9 cellular contexts compared by ENCODE assay signal in the genomic region with DNA sequence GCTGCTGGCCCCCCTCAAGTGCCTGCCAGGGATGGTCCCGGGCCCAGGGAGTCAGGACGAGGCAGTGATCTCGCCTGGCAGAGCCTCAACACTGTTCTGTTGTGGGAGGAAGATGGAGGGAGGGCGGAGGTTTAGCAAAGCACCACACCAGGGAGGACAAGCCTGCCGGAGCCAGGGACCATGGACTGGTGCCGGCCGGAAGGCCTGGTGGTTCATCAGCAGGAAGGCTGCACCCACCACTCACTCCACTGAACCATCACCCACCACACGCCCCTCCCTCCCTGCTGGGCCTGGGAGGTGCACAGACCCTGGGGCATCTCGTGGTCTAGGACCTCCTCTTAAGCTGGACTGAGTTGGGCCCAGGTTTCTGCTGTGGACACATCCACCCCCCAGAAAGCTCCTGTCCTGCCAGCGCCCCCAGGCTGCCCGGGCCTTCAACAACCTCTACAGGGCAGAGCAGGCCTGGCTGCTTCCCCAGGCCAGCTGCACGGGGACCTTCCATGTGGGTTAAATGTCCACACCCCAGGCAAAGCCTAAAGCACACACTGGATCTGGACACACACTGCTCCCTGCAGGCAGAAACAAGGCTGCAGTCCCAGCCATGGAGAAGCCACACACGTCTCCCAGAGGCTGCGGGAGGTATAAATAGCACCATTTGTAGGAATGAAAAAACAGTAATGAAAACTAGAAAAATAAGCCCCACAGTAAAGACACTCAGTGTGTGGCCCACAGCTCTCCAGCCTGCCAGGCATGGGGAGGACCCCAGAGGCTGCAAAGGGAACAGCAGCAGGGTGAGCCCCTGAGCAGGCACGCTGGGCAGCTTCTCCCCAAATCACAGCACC. TPM values are rescaled to one million over a fixed set of nuclear protein-coding genes. Genes with fewer than 3 reads are reported as not detected.
A peak's percentile ranks its signal among the peaks of the same experiment; 100 is the strongest.
DNase-seq lines count a peak whose midpoint lies in the region; ATAC-seq and TF ChIP-seq lines count a peak whose summit lies in the region.
"Had no signal": no experiment of that assay in that cellular context is flagged by ENCODE, and none has a peak within 500 bp of the region (broad histone marks: within the 10 kb centered on the region; RNA-seq: fewer than 3 reads in every experiment).

No MANE protein-coding gene starts in this region.

- no peaks in the 10 kb centered on the region for H3K9me3 ChIP-seq in HUES64 (ENCODE audit: insufficient read depth, low read depth, low read length)

- peak; percentile 65 for TF ChIP-seq CTCF in astrocyte of the spinal cord (IDR thresholded peaks at IDR 0.05; ENCODE audit: low read depth, low read length)

- 87% methylated on average over 15 of the region's 15 CpGs for WGBS in HUES64

- H3K36me3 ChIP-seq in HUES64 (ENCODE audit: insufficient read depth, low read length): peaks cover 17% of the 10 kb centered on the region

- in situ Hi-C loops in ACHN (cut with HindIII; ENCODE audit: low pct_ligation_motif_present, low pct_unique_long_range_greater_than_20kb, low sequenced_read_pairs) (no loop called here), astrocyte of the spinal cord (cut with HindIII; ENCODE audit: low sequenced_read_pairs) (no loop called here)

- no peak overlapping the region for H3K4me3 ChIP-seq in HUES64 (ENCODE audit: low read length)
- H3K4me3 ChIP-seq in astrocyte of the spinal cord (ENCODE audit: low read depth, low read length): no peak overlapping the region

- DNase-seq in ACHN (peak; percentile 15), astrocyte of the spinal cord (ENCODE audit: low read depth, low spot score) (peak; percentile 63), left lobe of liver (ENCODE audit: low spot score) (no peak), COLO829 (ENCODE audit: low spot score) (no peak), T-helper 2 cell (no peak)
- no peak for DNase-seq in stimulated activated CD8-positive, alpha-beta memory T cell treated with anti-CD3 and anti-CD28 coated beads, Interleukin-4, amount 100 ng/mL, for 48 hours
- DNase-seq: DMS79 treated with DMSO at 0.1 percent for 48 hours had no signal

- 0 out of 2 replicates have a peak overlapping the region, but pooled peaks have one; percentile 6 for H3K27ac ChIP-seq in HUES64 (ENCODE audit: low read depth, low read length)

- H3K9ac ChIP-seq in HUES64 (ENCODE audit: low read depth, low read length): no peak overlapping the region

- no peaks in the 10 kb centered on the region for H3K4me1 ChIP-seq in HUES64 (ENCODE audit: insufficient read depth, low read length)

- ATAC-seq in left lobe of liver: peak; percentile 69
- ATAC-seq in HG02884 (IDR thresholded peaks at IDR 0.05; ENCODE audit: unreplicated experiment): no peak

- H3K27me3 ChIP-seq in HUES64 (ENCODE audit: insufficient read depth, low read length): no peaks in the 10 kb centered on the region

RNA-seq across cellular contexts. Expression of gene TMEM240, which starts 10.4 kb away (rescaled TPM):
- polyA plus RNA-seq in HUES64 (2013, experiment 1 of 2): 4.4 TPM
- polyA plus RNA-seq in HUES64 (2013, experiment 2 of 2): 7.0 TPM
- 0.98 TPM for total RNA-seq in left lobe of liver

RNA-seq across cellular contexts. Expression of gene SSU72, which starts 23.9 kb away (rescaled TPM):
- 136 TPM for polyA plus RNA-seq in HUES64 (2013, experiment 1 of 2)
- 130 TPM for polyA plus RNA-seq in HUES64 (2013, experiment 2 of 2)
- total RNA-seq in left lobe of liver: 65.4 TPM

RNA-seq across cellular contexts. Expression of gene ATAD3A, which starts 38.9 kb away (rescaled TPM):
- 35.9 TPM for polyA plus RNA-seq in HUES64 (2013, experiment 1 of 2)
- 29.4 TPM for polyA plus RNA-seq in HUES64 (2013, experiment 2 of 2)
- 16.3 TPM for total RNA-seq in left lobe of liver

RNA-seq across cellular contexts. Expression of gene FNDC10, which starts 49.1 kb away (rescaled TPM):
- 5.2 TPM for polyA plus RNA-seq in HUES64 (2013, experiment 1 of 2)
- polyA plus RNA-seq in HUES64 (2013, experiment 2 of 2): 7.9 TPM
- total RNA-seq in left lobe of liver: 0.58 TPM

Comparison
In these comparisons a context has a peak if more than half of its experiments do, and no peak if none do; other contexts are left out.
1. DNase-seq: peak in ACHN (single experiment) and astrocyte of the spinal cord (single experiment); none in left lobe of liver (single experiment), COLO829 (single experiment), T-helper 2 cell (0 of 5) and stimulated activated CD8-positive, alpha-beta memory T cell treated with anti-CD3 and anti-CD28 coated beads, Interleukin-4, amount 100 ng/mL, for 48 hours (single experiment).